ENCODE assay signal across 8 cellular contexts in the genomic region with DNA sequence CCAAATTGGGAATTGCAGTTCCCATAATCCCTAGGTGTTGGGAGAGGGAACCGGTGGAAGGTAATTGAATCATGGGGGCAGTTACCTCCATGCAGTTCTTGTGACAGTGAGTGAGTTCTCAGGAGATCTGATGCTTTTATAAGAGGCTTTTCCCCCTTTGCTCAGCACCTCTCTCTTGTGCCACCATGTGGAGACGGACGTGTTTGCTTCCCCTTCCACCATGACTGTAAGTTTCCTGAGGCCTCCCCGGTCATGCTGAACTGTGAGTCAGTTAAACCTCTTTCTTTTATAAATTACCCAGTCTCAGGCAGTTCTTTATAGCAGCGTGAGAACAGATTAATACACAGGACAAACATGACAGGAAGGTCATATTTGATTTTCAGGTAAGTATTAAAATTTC. TPM values are rescaled to one million over a fixed set of nuclear protein-coding genes. Genes with fewer than 3 reads are reported as not detected.
DNase-seq lines count a peak whose midpoint lies in the region; ATAC-seq and TF ChIP-seq lines count a peak whose summit lies in the region.

No MANE protein-coding gene starts in this region.

- H3K4me3 ChIP-seq in GM23248, result no peak overlapping the region

- intact Hi-C loops in CD14-positive monocyte (cut with micrococcal nuclease) (loop anchor here in 1 of 2 donors (10.0 kb wide), 1 partner anchor 1175 kb away; no protein-coding TSS in a partner anchor), left ventricle myocardium superior (cut with micrococcal nuclease) (no loop called here)

- H3K79me2 ChIP-seq in GM23248 (ENCODE audit: insufficient read depth), result no peaks in the 10 kb centered on the region

- H3K4me1 ChIP-seq in GM23248 (ENCODE audit: insufficient read depth), result no peaks in the 10 kb centered on the region

- ATAC-seq in left ventricle myocardium superior (peak; percentile 51), HG02840 (IDR thresholded peaks at IDR 0.05; ENCODE audit: low FRiP score, unreplicated experiment) (no peak), HG03135 (IDR thresholded peaks at IDR 0.05; ENCODE audit: unreplicated experiment) (no peak)

- no peaks in the 10 kb centered on the region for H3F3A ChIP-seq in GM23248 (ENCODE audit: insufficient read depth)

- WGBS in GM23248 (ENCODE audit: low coverage in 1 of 2, low lambda C conversion rate in 2 of 2, missing lambda C conversion rate in 2 of 2), 2 experiments, result 42 to 47% methylated on average over 5 of the region's 5 CpGs

- H3K9me2 ChIP-seq in GM23248 (ENCODE audit: insufficient read depth), result no peaks in the 10 kb centered on the region

- TF ChIP-seq CTCF in CD14-positive monocyte (IDR thresholded peaks at IDR 0.05), result peak; percentile 28

- H3K27ac ChIP-seq in GM23248, result no peak overlapping the region

- H3K36me3 Mint-ChIP-seq in CD14-positive monocyte, result no peaks in the 10 kb centered on the region

- peaks cover 0 to 6% (median 0%) of the 10 kb centered on the region in 3 donors for H3K27me3 Mint-ChIP-seq in CD14-positive monocyte (ENCODE audit: low read depth in 3 of 3)

- H4K20me1 ChIP-seq in GM23248 (ENCODE audit: insufficient read depth), result no peaks in the 10 kb centered on the region

- no peak overlapping the region for H3K4me2 ChIP-seq in GM23248 (ENCODE audit: unreplicated experiment)

- in situ Hi-C loops in GM23248 (cut with MboI), result no loop called here

- peaks cover 0 to 3% (median 0%) of the 10 kb centered on the region in 7 donors for H3K9me3 Mint-ChIP-seq in CD14-positive monocyte

- no peak overlapping the region for H3K27ac Mint-ChIP-seq in CD14-positive monocyte

- DNase-seq in CD14-positive monocyte (ENCODE audit: low spot score) (peak; percentile 49), GM23248 (peak; percentile 45), UCSD-AML1 (lab: John Stamatoyannopoulos, UW; ENCODE audit: unreplicated experiment) (peak; percentile 17), left ventricle myocardium superior (peak; percentile 33), NCI-H510A (lab: John Stamatoyannopoulos, UW) (no peak), NCI-H128 (lab: John Stamatoyannopoulos, UW; ENCODE audit: unreplicated experiment) (no peak)

- no peak overlapping the region for H2AFZ ChIP-seq in GM23248

- H3K36me3 ChIP-seq in GM23248 (ENCODE audit: low read depth), result no peaks in the 10 kb centered on the region

- H3K9ac ChIP-seq in GM23248, result no peak overlapping the region

- H3K9me3 ChIP-seq in GM23248 (ENCODE audit: low read depth), result no peaks in the 10 kb centered on the region

- no peak overlapping the region for H3K4me3 Mint-ChIP-seq in CD14-positive monocyte

- no peaks in the 10 kb centered on the region for H3K27me3 ChIP-seq in GM23248 (replicated peaks; ENCODE audit: insufficient read depth)

- H3K4me1 Mint-ChIP-seq in CD14-positive monocyte, result peaks cover 4% of the 10 kb centered on the region

RNA-seq across cellular contexts. Expression of gene HECA, which starts 25.3 kb away (rescaled TPM):
- polyA plus RNA-seq in CD14-positive monocyte (1 to 10 TPM; 2.1 to 3.3 TPM), GM23248 (2016; fragmentation: Nextera tagmentation; extraction: Ambion mirVana) (2.7 and 2.9 TPM in 2 replicates)
- 17.2 and 22.5 TPM in 2 replicates for total RNA-seq in GM23248 (2014; rRNA removed; shearing (Covaris generic))
- total RNA-seq in left ventricle myocardium superior, result 63.3 TPM

Comparison
In these comparisons a context has a peak if more than half of its experiments do, and no peak if none do; other contexts are left out.
1. DNase-seq: peak in CD14-positive monocyte (single experiment), GM23248 (single experiment), UCSD-AML1 (single experiment) and left ventricle myocardium superior (single experiment); none in NCI-H510A (single experiment) and NCI-H128 (single experiment).